ENCODE assay signal across 25 cellular contexts in genomic region chr1:208880433-208881100, GRCh38.
DNase-seq lines count a peak whose midpoint lies in the region; ATAC-seq and TF ChIP-seq lines count a peak whose summit lies in the region.
"Had no signal": no experiment of that assay in that cellular context is flagged by ENCODE, and none has a peak within 500 bp of the region (broad histone marks: within the 10 kb centered on the region; RNA-seq: fewer than 3 reads in every experiment).

No MANE protein-coding gene starts in this region.

- DNase-seq in BJ (ENCODE audit: low read depth) (peak; percentile 5), M059J (ENCODE audit: low read depth) (peak; percentile 81), dermis blood vessel endothelial cell (peak; percentile 50), renal cortical epithelial cell (ENCODE audit: low read depth) (peak; percentile 22), SW 1271 (lab: John Stamatoyannopoulos, UW) (no peak), Kasumi-1 (lab: John Stamatoyannopoulos, UW) (no peak), NCI-H2107 (lab: John Stamatoyannopoulos, UW) (no peak)
- DNase-seq: ACHN; activated CD4-positive, alpha-beta memory T cell treated with anti-CD3 and anti-CD28 coated beads, Interleukin-2, amount 10 ng/mL, durations not matched to agents 7 days and 5 days; activated CD4-positive, CD25-positive, alpha-beta regulatory T cell treated with anti-CD3 and anti-CD28 coated beads, Interleukin-2, amount 50 U/mL, for 72 hours; activated effector memory CD4-positive, alpha-beta T cell treated with anti-CD3 and anti-CD28 coated beads, Interleukin-2, amount 50 U/mL, for 16 hours; activated naive CD8-positive, alpha-beta T cell treated with anti-CD3 and anti-CD28 coated beads, Interleukin-2, amount 50 U/mL, for 24 hours; C1 segment of cervical spinal cord; Calu3; cortex of kidney; HCEC 1CT; mucosa of descending colon; NCI-H1105 treated with DMSO at 0.1 percent for 48 hours; NCI-H2029; PC-3; Right ventricle myocardium superior; stimulated activated CD4-positive, alpha-beta T cell treated with anti-CD3 and anti-CD28 coated beads, Interleukin-1b, Interleukin-23, amount 100 ng/mL, for 48 hours; upper lobe of left lung had no signal

- no peaks in the 10 kb centered on the region for H3K27me3 ChIP-seq in BJ (ENCODE audit: control insufficient read depth, insufficient read depth, low read length)
- H3K27me3 ChIP-seq: upper lobe of left lung had no signal

- no peak for ATAC-seq in HG03460 (IDR thresholded peaks at IDR 0.05; ENCODE audit: unreplicated experiment)
- ATAC-seq: activated naive CD8-positive, alpha-beta T cell treated with anti-CD3 and anti-CD28 coated beads, Interleukin-2, amount 50 U/mL, for 24 hours; mucosa of descending colon; PC-3 had no signal

- POLR2A ChIA-PET in BJ (lab: Charles Lee), result no interaction called here

- no peak for TF ChIP-seq CTCF in BJ (IDR thresholded peaks at IDR 0.05; ENCODE audit: insufficient read depth, low read depth, low read length)

- H3K36me3 ChIP-seq in BJ (ENCODE audit: control insufficient read depth, insufficient read depth, low read length), result no peaks in the 10 kb centered on the region
- H3K36me3 ChIP-seq: upper lobe of left lung had no signal

- CTCF ChIA-PET in BJ (lab: Yijun Ruan, JAX), result no interaction called here

- H3K4me3 ChIP-seq in BJ (ENCODE audit: low read depth, low read length), result no peak overlapping the region
- H3K4me3 ChIP-seq: mucosa of descending colon, skin epidermis, upper lobe of left lung had no signal

Comparison
In these comparisons a context has a peak if more than half of its experiments do, and no peak if none do; other contexts are left out.
1. DNase-seq: peak in BJ (single experiment), M059J (single experiment), dermis blood vessel endothelial cell (single experiment) and renal cortical epithelial cell (single experiment); none in SW 1271 (0 of 2), Kasumi-1 (0 of 2) and NCI-H2107 (single experiment).